In genomic region chr3:32147935-32148334, GRCh38 we compare ENCODE assay signal across 1 cellular context.
TF ChIP-seq lines count a peak whose summit lies in the region.

No MANE protein-coding gene starts in this region.

TF ChIP-seq in K562, 482 proteins besides CTCF, POLR2A, EP300 and RAD21 (continued from another document):
- no peak for TF ChIP-seq BRCA1 (IDR thresholded peaks at IDR 0.05)
- TF ChIP-seq BRCA1 (CRISPR knock-in tag; IDR thresholded peaks at IDR 0.05), result no peak
- TF ChIP-seq, protein P1, sequence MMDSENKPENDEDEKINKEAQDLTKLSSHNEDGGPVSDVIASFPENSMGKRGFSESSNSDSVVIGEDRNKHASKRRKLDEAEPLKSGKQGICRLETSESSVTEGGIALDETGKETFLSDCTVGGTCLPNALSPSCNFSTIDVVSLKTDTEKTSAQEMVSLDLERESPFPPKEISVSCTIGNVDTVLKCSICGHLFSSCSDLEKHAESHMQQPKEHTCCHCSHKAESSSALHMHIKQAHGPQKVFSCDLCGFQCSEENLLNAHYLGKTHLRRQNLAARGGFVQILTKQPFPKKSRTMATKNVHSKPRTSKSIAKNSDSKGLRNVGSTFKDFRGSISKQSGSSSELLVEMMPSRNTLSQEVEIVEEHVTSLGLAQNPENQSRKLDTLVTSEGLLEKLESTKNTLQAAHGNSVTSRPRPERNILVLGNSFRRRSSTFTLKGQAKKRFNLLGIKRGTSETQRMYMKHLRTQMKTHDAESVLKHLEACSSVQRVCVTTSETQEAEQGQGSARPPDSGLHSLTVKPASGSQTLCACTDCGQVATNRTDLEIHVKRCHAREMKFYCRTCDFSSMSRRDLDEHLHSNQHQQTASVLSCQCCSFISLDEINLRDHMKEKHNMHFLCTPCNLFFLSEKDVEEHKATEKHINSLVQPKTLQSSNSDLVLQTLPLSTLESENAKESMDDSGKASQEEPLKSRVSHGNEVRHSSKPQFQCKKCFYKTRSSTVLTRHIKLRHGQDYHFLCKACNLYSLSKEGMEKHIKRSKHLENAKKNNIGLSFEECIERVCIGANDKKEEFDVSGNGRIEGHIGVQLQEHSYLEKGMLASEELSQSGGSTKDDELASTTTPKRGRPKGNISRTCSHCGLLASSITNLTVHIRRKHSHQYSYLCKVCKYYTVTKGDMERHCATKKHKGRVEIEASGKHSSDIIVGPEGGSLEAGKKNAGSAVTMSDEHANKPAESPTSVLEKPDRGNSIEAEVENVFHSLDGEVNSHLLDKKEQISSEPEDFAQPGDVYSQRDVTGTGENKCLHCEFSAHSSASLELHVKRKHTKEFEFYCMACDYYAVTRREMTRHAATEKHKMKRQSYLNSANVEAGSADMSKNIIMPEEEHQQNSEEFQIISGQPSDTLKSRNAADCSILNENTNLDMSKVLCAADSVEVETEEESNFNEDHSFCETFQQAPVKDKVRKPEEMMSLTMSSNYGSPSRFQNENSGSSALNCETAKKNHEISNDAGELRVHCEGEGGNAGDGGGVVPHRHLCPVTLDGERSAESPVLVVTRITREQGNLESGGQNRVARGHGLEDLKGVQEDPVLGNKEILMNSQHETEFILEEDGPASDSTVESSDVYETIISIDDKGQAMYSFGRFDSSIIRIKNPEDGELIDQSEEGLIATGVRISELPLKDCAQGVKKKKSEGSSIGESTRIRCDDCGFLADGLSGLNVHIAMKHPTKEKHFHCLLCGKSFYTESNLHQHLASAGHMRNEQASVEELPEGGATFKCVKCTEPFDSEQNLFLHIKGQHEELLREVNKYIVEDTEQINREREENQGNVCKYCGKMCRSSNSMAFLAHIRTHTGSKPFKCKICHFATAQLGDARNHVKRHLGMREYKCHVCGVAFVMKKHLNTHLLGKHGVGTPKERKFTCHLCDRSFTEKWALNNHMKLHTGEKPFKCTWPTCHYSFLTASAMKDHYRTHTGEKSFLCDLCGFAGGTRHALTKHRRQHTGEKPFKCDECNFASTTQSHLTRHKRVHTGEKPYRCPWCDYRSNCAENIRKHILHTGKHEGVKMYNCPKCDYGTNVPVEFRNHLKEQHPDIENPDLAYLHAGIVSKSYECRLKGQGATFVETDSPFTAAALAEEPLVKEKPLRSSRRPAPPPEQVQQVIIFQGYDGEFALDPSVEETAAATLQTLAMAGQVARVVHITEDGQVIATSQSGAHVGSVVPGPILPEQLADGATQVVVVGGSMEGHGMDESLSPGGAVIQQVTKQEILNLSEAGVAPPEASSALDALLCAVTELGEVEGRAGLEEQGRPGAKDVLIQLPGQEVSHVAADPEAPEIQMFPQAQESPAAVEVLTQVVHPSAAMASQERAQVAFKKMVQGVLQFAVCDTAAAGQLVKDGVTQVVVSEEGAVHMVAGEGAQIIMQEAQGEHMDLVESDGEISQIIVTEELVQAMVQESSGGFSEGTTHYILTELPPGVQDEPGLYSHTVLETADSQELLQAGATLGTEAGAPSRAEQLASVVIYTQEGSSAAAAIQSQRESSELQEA (IDR thresholded peaks at IDR 0.05; ENCODE audit: low read depth), result no peak
- TF ChIP-seq AFF4 (CRISPR knock-in tag; IDR thresholded peaks at IDR 0.05), result no peak
- TF ChIP-seq MAFF (IDR thresholded peaks at IDR 0.05; ENCODE audit: low read length), result no peak
- no peak for TF ChIP-seq HCFC1 (IDR thresholded peaks at IDR 0.05; ENCODE audit: low read depth, low read length)
- TF ChIP-seq WHSC1 (IDR thresholded peaks at IDR 0.05; ENCODE audit: low read length), result no peak
- TF ChIP-seq, protein P2, sequence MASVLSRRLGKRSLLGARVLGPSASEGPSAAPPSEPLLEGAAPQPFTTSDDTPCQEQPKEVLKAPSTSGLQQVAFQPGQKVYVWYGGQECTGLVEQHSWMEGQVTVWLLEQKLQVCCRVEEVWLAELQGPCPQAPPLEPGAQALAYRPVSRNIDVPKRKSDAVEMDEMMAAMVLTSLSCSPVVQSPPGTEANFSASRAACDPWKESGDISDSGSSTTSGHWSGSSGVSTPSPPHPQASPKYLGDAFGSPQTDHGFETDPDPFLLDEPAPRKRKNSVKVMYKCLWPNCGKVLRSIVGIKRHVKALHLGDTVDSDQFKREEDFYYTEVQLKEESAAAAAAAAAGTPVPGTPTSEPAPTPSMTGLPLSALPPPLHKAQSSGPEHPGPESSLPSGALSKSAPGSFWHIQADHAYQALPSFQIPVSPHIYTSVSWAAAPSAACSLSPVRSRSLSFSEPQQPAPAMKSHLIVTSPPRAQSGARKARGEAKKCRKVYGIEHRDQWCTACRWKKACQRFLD (CRISPR knock-in tag; IDR thresholded peaks at IDR 0.05), result no peak
- no peak for TF ChIP-seq FOXP4 (CRISPR knock-in tag; IDR thresholded peaks at IDR 0.05; ENCODE audit: borderline replicate concordance)
- TF ChIP-seq SMARCC2 (IDR thresholded peaks at IDR 0.05; ENCODE audit: low read depth), result no peak
- TF ChIP-seq CAMTA2 (CRISPR knock-in tag; conservative IDR thresholded peaks at IDR 0.05), result no peak
- TF ChIP-seq POLR2H (tag; IDR thresholded peaks at IDR 0.05; ENCODE audit: low read depth), result no peak
